12 cellular contexts compared by ENCODE assay signal in the genomic region with DNA sequence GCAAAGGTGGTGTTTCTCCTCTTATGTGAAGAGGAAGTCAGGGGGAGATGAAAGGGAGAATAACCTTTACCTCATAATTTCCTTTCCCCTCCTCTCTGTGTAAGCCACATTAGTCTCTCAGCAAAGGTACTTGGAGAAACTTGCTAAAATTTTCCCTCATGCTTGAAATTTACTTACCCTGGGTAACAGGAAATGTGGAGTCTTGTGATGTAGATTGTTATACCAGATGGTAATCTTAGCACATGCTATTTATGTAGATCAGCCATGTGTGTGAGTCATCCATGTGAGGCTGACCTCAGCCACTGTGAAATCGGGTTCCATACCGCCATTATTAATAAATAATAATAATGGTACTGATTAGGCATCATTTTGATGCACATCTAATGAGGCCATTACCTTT.
DNase-seq lines count a peak whose midpoint lies in the region; ATAC-seq and TF ChIP-seq lines count a peak whose summit lies in the region.
"Had no signal": no experiment of that assay in that cellular context is flagged by ENCODE, and none has a peak within 500 bp of the region (broad histone marks: within the 10 kb centered on the region; RNA-seq: fewer than 3 reads in every experiment).

No MANE protein-coding gene starts in this region.

- H2AFZ ChIP-seq in smooth muscle cell (ENCODE audit: low read depth) = no peak overlapping the region

- no peak overlapping the region for H3K4me3 ChIP-seq in smooth muscle cell

- H3K4me1 Mint-ChIP-seq in activated naive CD8-positive, alpha-beta T cell (ENCODE audit: low read depth) = peaks cover 28% of the 10 kb centered on the region

- H3F3A ChIP-seq in smooth muscle cell (ENCODE audit: low read depth) = peaks cover 28% of the 10 kb centered on the region

- no peaks in the 10 kb centered on the region for H3K36me3 Mint-ChIP-seq in activated naive CD8-positive, alpha-beta T cell

- no peaks in the 10 kb centered on the region for H3K9me3 ChIP-seq in smooth muscle cell (replicated peaks; ENCODE audit: low read depth)

- peak overlapping the region; percentile 7 for H3K27ac Mint-ChIP-seq in activated naive CD8-positive, alpha-beta T cell
- H3K27ac Mint-ChIP-seq: T-helper 2 cell treated with Interferon-gamma antibody and Interleukin-4, amounts not matched to agents 5 μg/mL and 100 μg/mL, for 36 hours had no signal

- peak; percentile 2 for DNase-seq in NOMO-1 treated with DMSO at 0.1 percent for 48 hours (lab: John Stamatoyannopoulos, UW; ENCODE audit: unreplicated experiment)
- no peak for DNase-seq in NOMO-1 (lab: John Stamatoyannopoulos, UW; ENCODE audit: unreplicated experiment in 2 of 2)
- DNase-seq in smooth muscle cell (lab: John Stamatoyannopoulos, UW; ENCODE audit: unreplicated experiment) = no peak
- no peak for DNase-seq in HT-29 (ENCODE audit: low spot score)
- no peak for DNase-seq in ureter (ENCODE audit: low spot score)
- DNase-seq in stimulated activated CD4-positive, alpha-beta T cell treated with anti-CD3 and anti-CD28 coated beads, Interleukin-4, amount 100 ng/mL, for 24 hours = no peak
- DNase-seq: amniotic stem cell had no signal

- H3K9ac ChIP-seq in smooth muscle cell (ENCODE audit: low read depth) = no peak overlapping the region
- H3K9ac ChIP-seq: KMS-11 had no signal

- peak overlapping the region; percentile 88 for H3K27ac ChIP-seq in smooth muscle cell (ENCODE audit: low read depth)
- H3K27ac ChIP-seq: 22Rv1, KMS-11 had no signal

- no peaks in the 10 kb centered on the region for H3K9me3 Mint-ChIP-seq in activated naive CD8-positive, alpha-beta T cell (ENCODE audit: low read depth)
- H3K9me3 Mint-ChIP-seq: T-helper 2 cell treated with Interferon-gamma antibody and Interleukin-4, amounts not matched to agents 5 μg/mL and 100 μg/mL, for 36 hours had no signal

- H3K4me2 ChIP-seq in smooth muscle cell = peak overlapping the region; percentile 72
- H3K4me2 ChIP-seq: KMS-11 had no signal

- no peaks in the 10 kb centered on the region for H4K20me1 ChIP-seq in smooth muscle cell (ENCODE audit: low read depth)

- WGBS in smooth muscle cell (ENCODE audit: low lambda C conversion rate) = 56% methylated on average over 2 of the region's 2 CpGs

- H3K4me1 ChIP-seq in smooth muscle cell (ENCODE audit: low read depth) = peaks cover 25% of the 10 kb centered on the region

- no peaks in the 10 kb centered on the region for H3K79me2 ChIP-seq in smooth muscle cell (ENCODE audit: low read depth)

- H3K36me3 ChIP-seq in smooth muscle cell (ENCODE audit: low read depth) = no peaks in the 10 kb centered on the region

- no peaks in the 10 kb centered on the region for H3K27me3 ChIP-seq in smooth muscle cell (ENCODE audit: low read depth)

- ATAC-seq in HG03342 (IDR thresholded peaks at IDR 0.05; ENCODE audit: unreplicated experiment) = peak; percentile 58

- no peaks in the 10 kb centered on the region for H3K27me3 Mint-ChIP-seq in activated naive CD8-positive, alpha-beta T cell

- H3K4me3 Mint-ChIP-seq in activated naive CD8-positive, alpha-beta T cell = peak overlapping the region; percentile 30
- H3K4me3 Mint-ChIP-seq: T-helper 2 cell treated with Interferon-gamma antibody and Interleukin-4, amounts not matched to agents 5 μg/mL and 100 μg/mL, for 36 hours had no signal

- TF ChIP-seq CTCF in smooth muscle cell (IDR thresholded peaks at IDR 0.05; ENCODE audit: borderline replicate concordance, insufficient read depth, poor library complexity, severe bottlenecking) = no peak
